22 cellular contexts compared by ENCODE assay signal in the genomic region with DNA sequence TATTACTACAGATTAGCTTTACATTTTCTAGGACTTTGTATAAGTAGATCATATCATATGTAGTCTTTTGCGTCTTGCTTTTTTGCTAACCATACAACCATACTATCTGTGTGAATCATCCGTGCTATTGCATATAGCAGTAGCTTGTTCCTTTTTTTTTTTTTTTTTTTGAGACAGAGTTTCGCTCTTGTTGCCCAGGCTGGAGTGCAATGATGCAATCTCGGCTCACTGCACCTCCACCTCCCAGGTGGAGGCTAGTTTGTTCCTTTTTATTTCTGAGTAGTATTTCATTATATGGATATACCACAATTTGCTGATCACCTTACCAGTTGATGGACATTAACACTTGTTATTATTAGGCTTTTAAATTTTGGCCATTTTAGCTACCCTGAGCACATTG. TPM values are rescaled to one million over a fixed set of nuclear protein-coding genes. Genes with fewer than 3 reads are reported as not detected.
DNase-seq lines count a peak whose midpoint lies in the region; TF ChIP-seq lines count a peak whose summit lies in the region.
"Had no signal": no experiment of that assay in that cellular context is flagged by ENCODE, and none has a peak within 500 bp of the region (broad histone marks: within the 10 kb centered on the region; RNA-seq: fewer than 3 reads in every experiment).

No MANE protein-coding gene starts in this region.

- no peaks in the 10 kb centered on the region for H3K9me3 Mint-ChIP-seq in MCF 10A (ENCODE audit: unreplicated experiment)
- H3K9me3 Mint-ChIP-seq in dendritic cell treated with granulocyte-macrophage colony-stimulating factor and Interleukin-4, amounts not matched to agents 40 ng/mL and 50 ng/mL, for 4 days: no peaks in the 10 kb centered on the region

- no peaks in the 10 kb centered on the region for H3K9me3 ChIP-seq in breast epithelium
- H3K9me3 ChIP-seq: tibial artery had no signal

- no peaks in the 10 kb centered on the region for H3K27me3 Mint-ChIP-seq in MCF 10A (ENCODE audit: insufficient read depth, unreplicated experiment)
- H3K27me3 Mint-ChIP-seq in dendritic cell treated with granulocyte-macrophage colony-stimulating factor and Interleukin-4, amounts not matched to agents 40 ng/mL and 50 ng/mL, for 4 days: no peaks in the 10 kb centered on the region
- H3K27me3 Mint-ChIP-seq: activated naive CD8-positive, alpha-beta T cell treated with anti-CD3 and anti-CD28 coated beads, Interleukin-2, amount 50 U/mL, for 24 hours had no signal

- CTCF ChIA-PET in MCF 10A (lab: Yijun Ruan, JAX): interaction anchor here (0.8 to 1.1 kb wide), 2 partner anchors 13 to 196 kb away, joined by 3 to 4 read pairs; no protein-coding TSS in a partner anchor

- H3K27me3 ChIP-seq in breast epithelium: no peaks in the 10 kb centered on the region
- H3K27me3 ChIP-seq: hepatocyte, tibial artery had no signal

- no TSS peak for BruUV-seq in MCF 10A (replicated peaks; lab: Mats Ljungman, UMichigan)

- no peak overlapping the region for H3K27ac Mint-ChIP-seq in MCF 10A (ENCODE audit: low read depth, unreplicated experiment)
- H3K27ac Mint-ChIP-seq in dendritic cell treated with granulocyte-macrophage colony-stimulating factor and Interleukin-4, amounts not matched to agents 40 ng/mL and 50 ng/mL, for 4 days: peak overlapping the region; percentile 34
- H3K27ac Mint-ChIP-seq: activated naive CD8-positive, alpha-beta T cell treated with anti-CD3 and anti-CD28 coated beads, Interleukin-2, amount 50 U/mL, for 24 hours; activated T-helper 1 cell treated with anti-CD3 and anti-CD28 coated beads, Interleukin-12 subunit alpha, Interleukin-12 subunit beta, Interleukin-2, Interleukin-4 antibody, amounts not matched to agents 30 ng/mL and 10 ng/mL and 1 ng/mL, durations not matched to agents 14 hours and 24 hours and 36 hours; endodermal cell; T-helper 1 cell treated with Interleukin-12 subunit alpha and Interleukin-12 subunit beta and Interleukin-4 antibody, amounts not matched to agents 30 μg/mL and 1 μg/mL, for 36 hours had no signal

- no peaks in the 10 kb centered on the region for H3K36me3 Mint-ChIP-seq in MCF 10A (ENCODE audit: insufficient read depth, unreplicated experiment)
- no peaks in the 10 kb centered on the region for H3K36me3 Mint-ChIP-seq in dendritic cell treated with granulocyte-macrophage colony-stimulating factor and Interleukin-4, amounts not matched to agents 40 ng/mL and 50 ng/mL, for 4 days (ENCODE audit: low read depth)

- no peak for TF ChIP-seq POLR2A in breast epithelium (IDR thresholded peaks at IDR 0.05)

- intact Hi-C loops in MCF 10A (cut with micrococcal nuclease) (no loop called here), breast epithelium (cut with DNase I; ENCODE audit: low total_unique reads) (no loop called here)
- intact Hi-C loops in dendritic cell treated with granulocyte-macrophage colony-stimulating factor and Interleukin-4, amounts not matched to agents 40 ng/mL and 50 ng/mL, for 4 days (cut with micrococcal nuclease): no loop called here

- H3K4me1 ChIP-seq in breast epithelium: no peaks in the 10 kb centered on the region
- H3K4me1 ChIP-seq: tibial artery had no signal

- H3K27ac ChIP-seq in breast epithelium: no peak overlapping the region
- H3K27ac ChIP-seq: C4-2B, hepatocyte, KMS-11, tibial artery, WERI-Rb-1 had no signal

- no peak overlapping the region for H3K4me3 ChIP-seq in breast epithelium
- H3K4me3 ChIP-seq: hepatocyte, tibial artery had no signal

- H3K36me3 ChIP-seq in breast epithelium: no peaks in the 10 kb centered on the region
- H3K36me3 ChIP-seq: tibial artery, WERI-Rb-1 had no signal

- DNase-seq in MCF 10A (ENCODE audit: unreplicated experiment): peak; percentile 24
- DNase-seq in breast epithelium (ENCODE audit: low spot score in 2 of 2): no peak
- DNase-seq in NOMO-1 treated with dmso at 0.1 percent for 144 hours (lab: John Stamatoyannopoulos, UW; ENCODE audit: unreplicated experiment): peak; percentile 80
- DNase-seq in C1 segment of cervical spinal cord (lab: John Stamatoyannopoulos, UW): no peak
- DNase-seq in NCI-H2171 treated with DMSO at 0.1 percent for 48 hours (lab: John Stamatoyannopoulos, UW): no peak
- DNase-seq in retina: no peak
- DNase-seq in cerebellar nuclear complex (lab: John Stamatoyannopoulos, UW): no peak
- DNase-seq: 8988T; activated naive CD8-positive, alpha-beta T cell treated with anti-CD3 and anti-CD28 coated beads, Interleukin-2, amount 50 U/mL, for 24 hours; endodermal cell; islet precursor cell; mesenchymal stem cell; NCI-H1417 treated with DMSO at 0.1 percent for 48 hours; NCI-H774; tibial artery; WERI-Rb-1 had no signal

- H3K4me3 Mint-ChIP-seq in MCF 10A (ENCODE audit: unreplicated experiment): no peak overlapping the region
- no peak overlapping the region for H3K4me3 Mint-ChIP-seq in dendritic cell treated with granulocyte-macrophage colony-stimulating factor and Interleukin-4, amounts not matched to agents 40 ng/mL and 50 ng/mL, for 4 days
- H3K4me3 Mint-ChIP-seq: activated naive CD8-positive, alpha-beta T cell treated with anti-CD3 and anti-CD28 coated beads, Interleukin-2, amount 50 U/mL, for 24 hours; activated T-helper 1 cell treated with anti-CD3 and anti-CD28 coated beads, Interleukin-12 subunit alpha, Interleukin-12 subunit beta, Interleukin-2, Interleukin-4 antibody, amounts not matched to agents 30 ng/mL and 10 ng/mL and 1 ng/mL, durations not matched to agents 14 hours and 24 hours and 36 hours; endodermal cell; T-helper 1 cell treated with Interleukin-12 subunit alpha and Interleukin-12 subunit beta and Interleukin-4 antibody, amounts not matched to agents 30 μg/mL and 1 μg/mL, for 36 hours had no signal

- POLR2A ChIA-PET in MCF 10A (lab: Yijun Ruan, JAX): no interaction called here

- no peaks in the 10 kb centered on the region for H3K4me1 Mint-ChIP-seq in MCF 10A (ENCODE audit: insufficient read depth, unreplicated experiment)
- H3K4me1 Mint-ChIP-seq in dendritic cell treated with granulocyte-macrophage colony-stimulating factor and Interleukin-4, amounts not matched to agents 40 ng/mL and 50 ng/mL, for 4 days (ENCODE audit: low read depth): peaks cover 34% of the 10 kb centered on the region
- H3K4me1 Mint-ChIP-seq: endodermal cell had no signal

- TF ChIP-seq CTCF in MCF 10A (IDR thresholded peaks at IDR 0.05; ENCODE audit: unreplicated experiment) (no peak), breast epithelium (IDR thresholded peaks at IDR 0.05) (no peak)

RNA-seq across cellular contexts. Expression of a gene that starts 54.5 kb away (rescaled TPM):
- 171 and 178 TPM in 2 replicates for total RNA-seq in MCF 10A (2022)
- 100 to 1,000 TPM in 2 of 3 donors, 10 to 100 TPM in 1; 92.8 to 147 (median 111) TPM for total RNA-seq in breast epithelium

Comparison
In these comparisons a context has a peak if more than half of its experiments do, and no peak if none do; other contexts are left out.
1. DNase-seq: peak in MCF 10A (single experiment) and NOMO-1 treated with dmso at 0.1 percent for 144 hours (single experiment); none in breast epithelium (0 of 2), C1 segment of cervical spinal cord (0 of 14), NCI-H2171 treated with DMSO at 0.1 percent for 48 hours (single experiment), retina (single experiment) and cerebellar nuclear complex (0 of 2).